In genomic region chr11:73404506-73405145, GRCh38 we compare ENCODE assay signal across 15 cellular contexts. TPM values are rescaled to one million over a fixed set of nuclear protein-coding genes. Genes with fewer than 3 reads are reported as not detected.
DNase-seq lines count a peak whose midpoint lies in the region; ATAC-seq and TF ChIP-seq lines count a peak whose summit lies in the region.
"Had no signal": no experiment of that assay in that cellular context is flagged by ENCODE, and none has a peak within 500 bp of the region (broad histone marks: within the 10 kb centered on the region; RNA-seq: fewer than 3 reads in every experiment).

No MANE protein-coding gene starts in this region.

- peak overlapping the region; percentile 70 for H3K27ac Mint-ChIP-seq in activated CD4-positive, alpha-beta T cell treated with anti-CD3 and anti-CD28 coated beads, Interleukin-2, amount 10 ng/mL, durations not matched to agents 7 days and 5 days
- peak overlapping the region in 2 of 3 donors; percentile 38 to 86 for H3K27ac Mint-ChIP-seq in CD4-positive, CD25-positive, alpha-beta regulatory T cell
- H3K27ac Mint-ChIP-seq in central memory CD8-positive, alpha-beta T cell (ENCODE audit: low read depth) = peak overlapping the region; percentile 50
- H3K27ac Mint-ChIP-seq in stimulated activated naive B cell treated with anti-CD40 and anti-IgM and Interleukin-4, amounts not matched to agents 10 μg/mL and 1 μg/mL and 100 μg/mL, for 72 hours = peak overlapping the region; percentile 72

- no peaks in the 10 kb centered on the region for H3K27me3 Mint-ChIP-seq in activated CD4-positive, alpha-beta T cell treated with anti-CD3 and anti-CD28 coated beads, Interleukin-2, amount 10 ng/mL, durations not matched to agents 7 days and 5 days
- H3K27me3 Mint-ChIP-seq in CD4-positive, CD25-positive, alpha-beta regulatory T cell = no peaks in the 10 kb centered on the region
- no peaks in the 10 kb centered on the region for H3K27me3 Mint-ChIP-seq in central memory CD8-positive, alpha-beta T cell
- no peaks in the 10 kb centered on the region for H3K27me3 Mint-ChIP-seq in stimulated activated naive B cell treated with anti-CD40 and anti-IgM and Interleukin-4, amounts not matched to agents 10 μg/mL and 1 μg/mL and 100 μg/mL, for 72 hours
- H3K27me3 Mint-ChIP-seq: CD4-positive, alpha-beta memory T cell had no signal

- H3K36me3 ChIP-seq in CD4-positive, CD25-positive, alpha-beta regulatory T cell (ENCODE audit: control insufficient read depth, insufficient read depth, low read length) = peaks cover 24% of the 10 kb centered on the region
- H3K36me3 ChIP-seq in ascending aorta = peaks cover 18 to 33% of the 10 kb centered on the region in 2 donors

- POLR2A ChIA-PET in activated CD4-positive, alpha-beta T cell treated with anti-CD3 and anti-CD28 coated beads, Interleukin-2, amount 10 ng/mL, durations not matched to agents 7 days and 5 days (lab: Charles Lee) = no interaction called here

- H3K36me3 Mint-ChIP-seq in activated CD4-positive, alpha-beta T cell treated with anti-CD3 and anti-CD28 coated beads, Interleukin-2, amount 10 ng/mL, durations not matched to agents 7 days and 5 days (ENCODE audit: low read depth) = peaks cover 21% of the 10 kb centered on the region
- peaks cover 17% of the 10 kb centered on the region for H3K36me3 Mint-ChIP-seq in CD4-positive, CD25-positive, alpha-beta regulatory T cell
- H3K36me3 Mint-ChIP-seq in central memory CD8-positive, alpha-beta T cell (ENCODE audit: insufficient read depth) = peaks cover 13% of the 10 kb centered on the region
- H3K36me3 Mint-ChIP-seq in stimulated activated naive B cell treated with anti-CD40 and anti-IgM and Interleukin-4, amounts not matched to agents 10 μg/mL and 1 μg/mL and 100 μg/mL, for 72 hours = peaks cover 39 to 41% of the 10 kb centered on the region in 2 donors

- H3K9me3 Mint-ChIP-seq in activated CD4-positive, alpha-beta T cell treated with anti-CD3 and anti-CD28 coated beads, Interleukin-2, amount 10 ng/mL, durations not matched to agents 7 days and 5 days = no peaks in the 10 kb centered on the region
- H3K9me3 Mint-ChIP-seq in CD4-positive, CD25-positive, alpha-beta regulatory T cell = no peaks in the 10 kb centered on the region
- H3K9me3 Mint-ChIP-seq in central memory CD8-positive, alpha-beta T cell = no peaks in the 10 kb centered on the region
- H3K9me3 Mint-ChIP-seq in stimulated activated naive B cell treated with anti-CD40 and anti-IgM and Interleukin-4, amounts not matched to agents 10 μg/mL and 1 μg/mL and 100 μg/mL, for 72 hours = no peaks in the 10 kb centered on the region
- H3K9me3 Mint-ChIP-seq: CD4-positive, alpha-beta memory T cell had no signal

- peaks cover 1% of the 10 kb centered on the region for H3K4me1 Mint-ChIP-seq in activated CD4-positive, alpha-beta T cell treated with anti-CD3 and anti-CD28 coated beads, Interleukin-2, amount 10 ng/mL, durations not matched to agents 7 days and 5 days
- no peaks in the 10 kb centered on the region for H3K4me1 Mint-ChIP-seq in CD4-positive, CD25-positive, alpha-beta regulatory T cell
- H3K4me1 Mint-ChIP-seq in central memory CD8-positive, alpha-beta T cell = no peaks in the 10 kb centered on the region
- peaks cover 16 to 35% of the 10 kb centered on the region in 2 donors for H3K4me1 Mint-ChIP-seq in stimulated activated naive B cell treated with anti-CD40 and anti-IgM and Interleukin-4, amounts not matched to agents 10 μg/mL and 1 μg/mL and 100 μg/mL, for 72 hours

- CTCF ChIA-PET in activated CD4-positive, alpha-beta T cell treated with anti-CD3 and anti-CD28 coated beads, Interleukin-2, amount 10 ng/mL, durations not matched to agents 7 days and 5 days (lab: Charles Lee) = no interaction called here

- no peak for DNase-seq in activated CD4-positive, alpha-beta T cell treated with anti-CD3 and anti-CD28 coated beads, Interleukin-2, amount 10 ng/mL, durations not matched to agents 7 days and 5 days
- DNase-seq in activated CD4-positive, alpha-beta T cell treated with anti-CD3 and anti-CD28 coated beads for 1 hour = no peak
- no peak for DNase-seq in CD4-positive, CD25-positive, alpha-beta regulatory T cell
- no peak for DNase-seq in central memory CD8-positive, alpha-beta T cell (ENCODE audit: low spot score in 2 of 2)
- no peak for DNase-seq in stimulated activated naive B cell treated with anti-CD40 and anti-IgM and Interleukin-4, amounts not matched to agents 10 μg/mL and 1 μg/mL and 100 μg/mL, for 72 hours
- DNase-seq in NK-92 treated with Interleukin-12 subunit alpha and Interleukin-12 subunit beta, amount 100 ng/mL, for 24 hours (lab: John Stamatoyannopoulos, UW) = no peak
- no peak for DNase-seq in ascending aorta (ENCODE audit: low spot score in 2 of 2)
- DNase-seq: CD4-positive, alpha-beta memory T cell; NCI-H1436 treated with DMSO at 0.1 percent for 48 hours; NCI-H187 treated with DMSO at 0.1 percent for 48 hours had no signal

- no peaks in the 10 kb centered on the region for H3K27me3 ChIP-seq in CD4-positive, CD25-positive, alpha-beta regulatory T cell (ENCODE audit: control insufficient read depth, insufficient read depth, low read length)
- no peaks in the 10 kb centered on the region for H3K27me3 ChIP-seq in ascending aorta
- H3K27me3 ChIP-seq: BLaER1, Peyer's patch, SJCRH30 had no signal

- no peak for TF ChIP-seq CTCF in ascending aorta (IDR thresholded peaks at IDR 0.05)

- intact Hi-C loops in ascending aorta (cut with DNase I) = loop anchor here (1.0 kb wide), 1 partner anchor 257 kb away; no protein-coding TSS in a partner anchor

- H3K4me1 ChIP-seq in CD4-positive, CD25-positive, alpha-beta regulatory T cell (ENCODE audit: control insufficient read depth, insufficient read depth, low read length, poor library complexity, severe bottlenecking) = no peaks in the 10 kb centered on the region
- no peaks in the 10 kb centered on the region for H3K4me1 ChIP-seq in ascending aorta
- H3K4me1 ChIP-seq: Caco-2, Peyer's patch had no signal

- no peaks in the 10 kb centered on the region for H3K9me3 ChIP-seq in CD4-positive, CD25-positive, alpha-beta regulatory T cell (ENCODE audit: control insufficient read depth in 2 of 2, low read length in 2 of 2)
- no peaks in the 10 kb centered on the region for H3K9me3 ChIP-seq in ascending aorta
- H3K9me3 ChIP-seq: BLaER1, Caco-2, Peyer's patch, SJCRH30 had no signal

- H3K27ac ChIP-seq in CD4-positive, CD25-positive, alpha-beta regulatory T cell (ENCODE audit: insufficient read depth, low read length, poor library complexity, severe bottlenecking) = no peak overlapping the region
- no peak overlapping the region for H3K27ac ChIP-seq in ascending aorta
- H3K27ac ChIP-seq: BLaER1, GM23248, Peyer's patch, SJCRH30 had no signal

- no peak overlapping the region for H3K4me3 Mint-ChIP-seq in activated CD4-positive, alpha-beta T cell treated with anti-CD3 and anti-CD28 coated beads, Interleukin-2, amount 10 ng/mL, durations not matched to agents 7 days and 5 days
- no peak overlapping the region for H3K4me3 Mint-ChIP-seq in CD4-positive, CD25-positive, alpha-beta regulatory T cell
- H3K4me3 Mint-ChIP-seq in central memory CD8-positive, alpha-beta T cell = no peak overlapping the region
- H3K4me3 Mint-ChIP-seq in stimulated activated naive B cell treated with anti-CD40 and anti-IgM and Interleukin-4, amounts not matched to agents 10 μg/mL and 1 μg/mL and 100 μg/mL, for 72 hours = no peak overlapping the region
- H3K4me3 Mint-ChIP-seq: CD4-positive, alpha-beta memory T cell had no signal

- H3K4me3 ChIP-seq in CD4-positive, CD25-positive, alpha-beta regulatory T cell (ENCODE audit: low read depth, low read length) = no peak overlapping the region
- no peak overlapping the region for H3K4me3 ChIP-seq in ascending aorta
- H3K4me3 ChIP-seq: BLaER1, GM23248, Peyer's patch, SJCRH30 had no signal

- ATAC-seq in CD4-positive, CD25-positive, alpha-beta regulatory T cell (ENCODE audit: low read depth in 2 of 2) = no peak
- ATAC-seq in central memory CD8-positive, alpha-beta T cell (replicated peaks; ENCODE audit: extremely low read depth, poor library complexity, severe bottlenecking) = no peak
- no peak for ATAC-seq in stimulated activated naive B cell treated with anti-CD40 and anti-IgM and Interleukin-4, amounts not matched to agents 10 μg/mL and 1 μg/mL and 100 μg/mL, for 72 hours (replicated peaks)

RNA-seq across cellular contexts. Expression of gene RELT, which starts 28.4 kb away (rescaled TPM):
- 10 to 100 TPM; 22.0 to 24.6 TPM for total RNA-seq in activated CD4-positive, alpha-beta T cell treated with anti-CD3 and anti-CD28 coated beads, Interleukin-2, amount 10 ng/mL, durations not matched to agents 7 days and 5 days
- 117 TPM for total RNA-seq in CD4-positive, CD25-positive, alpha-beta regulatory T cell
- polyA plus RNA-seq in CD4-positive, CD25-positive, alpha-beta regulatory T cell = 1 to 10 TPM; 2.0 to 3.3 (median 2.9) TPM
- 25.7 TPM for total RNA-seq in ascending aorta
